ENCODE assay signal across 8 cellular contexts in the genomic region with DNA sequence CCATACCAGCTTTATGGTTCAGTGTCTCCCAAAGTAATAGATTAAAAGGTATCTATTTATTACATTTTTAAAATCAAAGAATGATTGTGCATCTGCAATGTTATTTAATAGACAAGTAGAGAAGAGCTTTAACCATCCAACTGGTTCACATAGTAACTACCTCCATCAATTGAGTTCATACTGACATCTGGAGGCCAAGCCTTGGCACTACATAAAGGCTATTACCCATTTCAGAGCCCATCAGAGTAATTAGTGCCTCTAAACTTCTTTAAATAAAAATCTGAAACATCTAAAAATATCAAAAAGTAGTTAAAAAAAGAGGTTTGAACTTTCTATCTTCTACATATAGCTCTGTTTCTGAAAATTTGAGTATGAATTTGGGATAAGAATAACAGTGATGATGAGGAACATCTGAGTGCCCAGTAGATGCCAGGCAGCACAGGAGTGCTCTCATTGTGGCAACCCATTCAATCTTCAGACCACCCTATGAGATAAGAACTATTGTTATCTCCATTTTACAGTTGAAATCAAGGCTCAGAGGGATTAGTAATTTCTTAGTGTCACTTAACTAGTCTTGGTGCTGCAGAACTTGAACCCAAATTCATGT.
DNase-seq lines count a peak whose midpoint lies in the region; ATAC-seq, FAIRE-seq and TF ChIP-seq lines count a peak whose summit lies in the region.

No MANE protein-coding gene starts in this region.

- no peaks in the 10 kb centered on the region for H3K4me1 ChIP-seq in NT2/D1 (ENCODE audit: insufficient read depth, insufficient read length)

- DNase-seq in Caki2 (ENCODE audit: low read depth) = peak; percentile 21
- peak; percentile 11 for DNase-seq in NT2/D1 (ENCODE audit: low read depth, low spot score)
- DNase-seq in brain microvascular endothelial cell = peak; percentile 58
- DNase-seq in superior temporal gyrus (ENCODE audit: extremely low spot score) = peak; percentile 83

- H3K9ac ChIP-seq in NT2/D1 (ENCODE audit: insufficient read length, low read depth) = no peak overlapping the region

- H3K4me3 ChIP-seq in NT2/D1 (ENCODE audit: insufficient read length, low read depth) (no peak overlapping the region), brain microvascular endothelial cell (ENCODE audit: low read depth, low read length) (no peak overlapping the region)

- H3K27me3 ChIP-seq in NT2/D1 (ENCODE audit: insufficient read depth, insufficient read length) (no peaks in the 10 kb centered on the region), brain microvascular endothelial cell (replicated peaks) (no peaks in the 10 kb centered on the region)

- H3K27ac ChIP-seq in brain microvascular endothelial cell = no peak overlapping the region

- H3K36me3 ChIP-seq in NT2/D1 (ENCODE audit: insufficient read depth, insufficient read length, low read length) (no peaks in the 10 kb centered on the region), brain microvascular endothelial cell (replicated peaks) (no peaks in the 10 kb centered on the region)

- peak; percentile 75 for TF ChIP-seq CTCF in brain microvascular endothelial cell (IDR thresholded peaks at IDR 0.05; ENCODE audit: low read depth, low read length, missing control alignments)

- ATAC-seq in GM18909 (IDR thresholded peaks at IDR 0.05; ENCODE audit: poor library complexity, unreplicated experiment) = peak; percentile 81
- ATAC-seq in HG03565 (IDR thresholded peaks at IDR 0.05; ENCODE audit: unreplicated experiment) = peak; percentile 68
- ATAC-seq in HG02588 (IDR thresholded peaks at IDR 0.05; ENCODE audit: unreplicated experiment) = no peak

- in situ Hi-C loops in Caki2 (cut with HindIII; ENCODE audit: low pct_unique_long_range_greater_than_20kb, low sequenced_read_pairs) = no loop called here
- in situ Hi-C loops in brain microvascular endothelial cell (cut with HindIII; ENCODE audit: low pct_ligation_motif_present, low sequenced_read_pairs) = no loop called here

- no peaks in the 10 kb centered on the region; the same call in 1 of the 2 replicates for H3K9me3 ChIP-seq in NT2/D1 (ENCODE audit: insufficient read depth, low read length)

- peak; percentile 96 for FAIRE-seq in islet of Langerhans (lab: Jason Lieb, UNC)

Comparison
In these comparisons a context has a peak if more than half of its experiments do, and no peak if none do; other contexts are left out.
1. DNase-seq: peak in every context shown above with its lines; median percentile 83 in superior temporal gyrus; 58 in brain microvascular endothelial cell; 21 in Caki2; 11 in NT2/D1.